ENCODE assay signal across 19 cellular contexts in the genomic region with DNA sequence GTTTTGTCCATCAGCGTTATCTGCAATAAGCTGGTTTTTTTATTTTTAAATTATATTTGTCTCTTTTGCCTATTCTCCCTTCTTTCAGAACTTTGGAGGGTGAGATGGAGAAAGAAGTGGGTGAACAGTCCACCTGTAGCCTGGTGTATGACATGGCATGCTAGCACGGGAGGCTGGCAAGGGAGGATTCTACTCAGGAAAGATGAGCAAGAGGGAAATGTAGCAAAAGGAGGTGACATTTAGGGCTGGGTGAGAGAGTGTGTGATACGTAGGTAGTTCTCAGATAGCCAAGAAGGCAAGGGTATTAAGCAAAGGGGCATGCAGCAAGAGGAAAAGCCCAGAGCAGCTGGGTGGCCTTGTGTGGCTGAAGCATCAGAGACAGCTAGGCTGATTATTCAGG.
"Had no signal": no experiment of that assay in that cellular context is flagged by ENCODE, and none has a peak within 500 bp of the region (broad histone marks: within the 10 kb centered on the region; RNA-seq: fewer than 3 reads in every experiment).

No MANE protein-coding gene starts in this region.

- H3K27me3 Mint-ChIP-seq: naive thymus-derived CD8-positive, alpha-beta T cell; progenitor cell of endocrine pancreas; stimulated activated memory B cell treated with anti-CD40 and anti-IgM and Interleukin-4, amounts not matched to agents 10 μg/mL and 1 μg/mL and 100 μg/mL, for 72 hours; stimulated activated naive CD8-positive, alpha-beta T cell treated with anti-CD3 and anti-CD28 coated beads, Interleukin-15, Interleukin-2, amounts not matched to agents 100 ng/mL and 50 ng/mL, for 24 hours had no signal

- H3K27ac Mint-ChIP-seq: naive thymus-derived CD8-positive, alpha-beta T cell; progenitor cell of endocrine pancreas; stimulated activated memory B cell treated with anti-CD40 and anti-IgM and Interleukin-4, amounts not matched to agents 10 μg/mL and 1 μg/mL and 100 μg/mL, for 72 hours; stimulated activated naive CD8-positive, alpha-beta T cell treated with anti-CD3 and anti-CD28 coated beads, Interleukin-15, Interleukin-2, amounts not matched to agents 100 ng/mL and 50 ng/mL, for 24 hours had no signal

- H3K4me3 ChIP-seq: colonic mucosa, heart left ventricle, mucosa of descending colon, pancreas, spleen, testis, transverse colon had no signal

- H3K4me1 ChIP-seq: colonic mucosa, heart left ventricle, pancreas, spleen, testis had no signal

- H3K27ac ChIP-seq: colonic mucosa, heart left ventricle, pancreas, spleen, testis, transverse colon had no signal

- DNase-seq: effector CD8-positive, alpha-beta T cell; heart left ventricle; hypothalamus; mammary epithelial cell; naive thymus-derived CD8-positive, alpha-beta T cell; pancreas; spleen; stimulated activated CD4-positive, alpha-beta T cell treated with anti-CD3 and anti-CD28 coated beads, Interleukin-15, amount 100 ng/mL, for 24 hours; stimulated activated CD4-positive, alpha-beta T cell treated with anti-CD3 and anti-CD28 coated beads, Interleukin-1b, Interleukin-23, amount 100 ng/mL, for 48 hours; stimulated activated CD4-positive, alpha-beta T cell treated with anti-CD3 and anti-CD28 coated beads, Interleukin-4, amount 100 ng/mL, for 24 hours; testis had no signal

- ATAC-seq: left lobe of liver; naive thymus-derived CD8-positive, alpha-beta T cell; stimulated activated memory B cell treated with anti-CD40 and anti-IgM and Interleukin-4, amounts not matched to agents 10 μg/mL and 1 μg/mL and 100 μg/mL, for 72 hours had no signal

- H3K4me3 Mint-ChIP-seq: naive thymus-derived CD8-positive, alpha-beta T cell; neural crest cell; stimulated activated memory B cell treated with anti-CD40 and anti-IgM and Interleukin-4, amounts not matched to agents 10 μg/mL and 1 μg/mL and 100 μg/mL, for 72 hours; stimulated activated naive CD8-positive, alpha-beta T cell treated with anti-CD3 and anti-CD28 coated beads, Interleukin-15, Interleukin-2, amounts not matched to agents 100 ng/mL and 50 ng/mL, for 24 hours had no signal

- H3K36me3 Mint-ChIP-seq: stimulated activated memory B cell treated with anti-CD40 and anti-IgM and Interleukin-4, amounts not matched to agents 10 μg/mL and 1 μg/mL and 100 μg/mL, for 72 hours had no signal

- H3K36me3 ChIP-seq: colonic mucosa, heart left ventricle, pancreas, spleen, transverse colon had no signal

- H3K4me1 Mint-ChIP-seq: naive thymus-derived CD8-positive, alpha-beta T cell; stimulated activated memory B cell treated with anti-CD40 and anti-IgM and Interleukin-4, amounts not matched to agents 10 μg/mL and 1 μg/mL and 100 μg/mL, for 72 hours had no signal

- H3K27me3 ChIP-seq: colonic mucosa, heart left ventricle, pancreas, spleen, testis, transverse colon had no signal

- H3K9me3 ChIP-seq: colonic mucosa, mucosa of descending colon, pancreas, testis, transverse colon had no signal
